Comparison of ENCODE assay signal across 8 cellular contexts in genomic region chr20:28602401-28603217, GRCh38.
A peak's percentile ranks its signal among the peaks of the same experiment; 100 is the strongest.
DNase-seq lines count a peak whose midpoint lies in the region; TF ChIP-seq lines count a peak whose summit lies in the region.
"Not testable (repeated sequence)": the region's sequence is repeated elsewhere in the genome, so short reads cannot be mapped to it uniquely, and the experiment has no call there.

No MANE protein-coding gene starts in this region.

- H3K36me3 ChIP-seq in HUES64 (ENCODE audit: insufficient read depth, low read length); iPS-15b (ENCODE audit: control insufficient read depth, insufficient read depth, low read length); thyroid gland: not testable (repeated sequence)

- H3K27me3 Mint-ChIP-seq in activated CD4-positive, alpha-beta memory T cell treated with anti-CD3 and anti-CD28 coated beads, Interleukin-2, amount 10 ng/mL, durations not matched to agents 7 days and 5 days, result not testable (repeated sequence)

- not testable (repeated sequence) for H3K9me3 Mint-ChIP-seq in activated CD4-positive, alpha-beta memory T cell treated with anti-CD3 and anti-CD28 coated beads, Interleukin-2, amount 10 ng/mL, durations not matched to agents 7 days and 5 days

- DNase-seq in H4 (ENCODE audit: low spot score) (peak; percentile 95), choroid plexus epithelial cell (ENCODE audit: low read depth) (peak; percentile 96), retinal pigment epithelial cell (ENCODE audit: low read depth) (peak; percentile 59), thyroid gland (peak; percentile 80 to 81)
- peak; percentile 87 for DNase-seq in activated CD4-positive, alpha-beta memory T cell treated with anti-CD3 and anti-CD28 coated beads, Interleukin-2, amount 10 ng/mL, durations not matched to agents 7 days and 5 days

- H3K4me1 Mint-ChIP-seq in activated CD4-positive, alpha-beta memory T cell treated with anti-CD3 and anti-CD28 coated beads, Interleukin-2, amount 10 ng/mL, durations not matched to agents 7 days and 5 days, result peaks cover 26% of the 10 kb centered on the region

- intact Hi-C loops in thyroid gland (cut with DNase I), result not testable (repeated sequence)

- TF ChIP-seq CTCF in GM12872 (IDR thresholded peaks at IDR 0.05; ENCODE audit: insufficient read depth, low read depth, low read length), result peak; percentile 59
- peak; percentile 83 for TF ChIP-seq CTCF in choroid plexus epithelial cell (conservative IDR thresholded peaks at IDR 0.05; ENCODE audit: low read depth, low read length)
- TF ChIP-seq CTCF in retinal pigment epithelial cell (conservative IDR thresholded peaks at IDR 0.05; ENCODE audit: low read depth, low read length), result peak; percentile 69
- peak in 3 of 6 experiments; percentile 23 to 65 (median 42) for TF ChIP-seq CTCF in thyroid gland (IDR thresholded peaks at IDR 0.05)

- TF ChIP-seq POLR2A in thyroid gland (IDR thresholded peaks at IDR 0.05), result not testable (repeated sequence)

- H3K27ac ChIP-seq in HUES64 (ENCODE audit: low read depth, low read length) (peak overlapping the region; percentile 60; the same call in 1 of the 2 replicates), thyroid gland (peak overlapping the region in 2 of 3 donors; percentile 41 to 74)

- H3K36me3 Mint-ChIP-seq in activated CD4-positive, alpha-beta memory T cell treated with anti-CD3 and anti-CD28 coated beads, Interleukin-2, amount 10 ng/mL, durations not matched to agents 7 days and 5 days (ENCODE audit: low read depth), result peaks cover 15% of the 10 kb centered on the region

- H3K9me3 ChIP-seq in HUES64 (ENCODE audit: insufficient read depth, low read depth, low read length); iPS-15b (ENCODE audit: control insufficient read depth, insufficient read depth, low read length); thyroid gland: not testable (repeated sequence)

- H3K9ac ChIP-seq in HUES64 (ENCODE audit: low read depth, low read length), result peak overlapping the region; percentile 85
- peak overlapping the region; percentile 47 for H3K9ac ChIP-seq in iPS-15b (ENCODE audit: low read depth, low read length)

- H3K27me3 ChIP-seq in HUES64 (ENCODE audit: insufficient read depth, low read length); iPS-15b (ENCODE audit: control insufficient read depth, insufficient read depth, low read length); thyroid gland: not testable (repeated sequence)

- WGBS in HUES64, result 12% methylated on average over 71 of the region's 71 CpGs
- 4 to 9% methylated on average over 21 to 29 of the region's 71 CpGs for WGBS in thyroid gland, 2 donors

- H3K4me3 ChIP-seq in HUES64 (ENCODE audit: low read length) (peak overlapping the region; percentile 89), choroid plexus epithelial cell (ENCODE audit: low read depth, low read length) (peak overlapping the region; percentile 68), iPS-15b (ENCODE audit: low read depth, low read length) (peak overlapping the region; percentile 52), retinal pigment epithelial cell (ENCODE audit: low read length) (peak overlapping the region; percentile 77), thyroid gland (replicated peaks in 1 of 3) (peak overlapping the region; percentile 31 to 68 (median 53))

- H3K27ac Mint-ChIP-seq in activated CD4-positive, alpha-beta memory T cell treated with anti-CD3 and anti-CD28 coated beads, Interleukin-2, amount 10 ng/mL, durations not matched to agents 7 days and 5 days, result peak overlapping the region; percentile 83

- POLR2A ChIA-PET in activated CD4-positive, alpha-beta memory T cell treated with anti-CD3 and anti-CD28 coated beads, Interleukin-2, amount 10 ng/mL, durations not matched to agents 7 days and 5 days (lab: Charles Lee), result interaction anchor here (1.7 kb wide), 1 partner anchor 8 kb away, joined by 7 read pairs; no protein-coding TSS in a partner anchor

- CTCF ChIA-PET in activated CD4-positive, alpha-beta memory T cell treated with anti-CD3 and anti-CD28 coated beads, Interleukin-2, amount 10 ng/mL, durations not matched to agents 7 days and 5 days (lab: Charles Lee), result interaction anchor here (1.0 to 2.2 kb wide), 3 partner anchors 9 to 38 kb away, joined by 3 to 6 read pairs (median 5); no protein-coding TSS in a partner anchor

- H3K4me3 Mint-ChIP-seq in activated CD4-positive, alpha-beta memory T cell treated with anti-CD3 and anti-CD28 coated beads, Interleukin-2, amount 10 ng/mL, durations not matched to agents 7 days and 5 days, result peak overlapping the region; percentile 97

- H3K4me1 ChIP-seq in HUES64 (ENCODE audit: insufficient read depth, low read length); iPS-15b (ENCODE audit: control insufficient read depth, insufficient read depth, low read length); thyroid gland: not testable (repeated sequence)

Comparison
In these comparisons a context has a peak if more than half of its experiments do, and no peak if none do; other contexts are left out.
1. Peak in every context shown above with its lines: DNase-seq, H3K4me3 ChIP-seq and H3K27ac ChIP-seq.